8 cellular contexts compared by ENCODE assay signal in the genomic region with DNA sequence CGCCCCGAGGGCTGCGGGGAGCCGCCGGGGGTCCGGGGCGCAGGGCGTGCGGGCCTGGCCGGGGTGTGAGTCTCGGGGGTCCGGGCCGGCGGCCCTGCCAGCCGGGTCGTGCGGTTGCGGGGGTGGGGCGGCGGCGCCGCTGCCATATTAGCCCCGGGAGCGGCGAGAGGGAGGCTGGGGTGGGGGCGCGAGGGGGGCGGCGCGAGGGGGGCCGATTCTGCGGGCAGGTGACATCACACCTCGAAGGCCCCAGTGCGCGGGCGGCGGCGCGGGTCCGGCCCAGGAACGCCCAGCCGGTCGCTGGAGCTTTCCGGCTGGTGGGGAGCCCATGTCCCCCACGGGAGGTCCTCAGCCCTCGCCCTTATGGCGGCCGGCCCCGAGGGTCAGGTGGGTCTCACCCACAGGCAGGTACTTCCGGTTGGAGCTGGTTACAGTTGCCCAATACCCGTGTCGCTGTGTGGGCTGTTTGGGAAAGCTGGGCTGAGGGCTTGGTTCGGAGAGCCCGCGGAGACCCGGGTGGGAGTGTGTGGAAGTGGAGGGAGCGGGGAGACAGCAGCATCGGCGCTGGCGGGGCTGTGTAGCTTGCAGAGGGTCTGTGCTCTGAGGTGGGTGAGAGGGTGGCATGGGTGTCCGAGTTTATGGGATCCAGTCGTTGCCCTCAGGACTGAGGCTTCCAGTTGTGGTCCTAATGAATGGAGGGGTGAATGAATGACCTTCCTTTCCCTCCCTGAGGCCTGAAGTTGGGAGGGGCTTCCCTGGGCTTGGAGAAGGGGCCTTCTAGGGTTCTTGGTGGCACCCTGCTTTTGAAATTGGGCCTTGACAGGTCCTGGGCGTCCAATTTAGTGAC. TPM values are rescaled to one million over a fixed set of nuclear protein-coding genes. Genes with fewer than 3 reads are reported as not detected.
DNase-seq lines count a peak whose midpoint lies in the region; FAIRE-seq and TF ChIP-seq lines count a peak whose summit lies in the region.

No MANE protein-coding gene starts in this region.

- H4K5ac ChIP-seq in H9 (ENCODE audit: insufficient read length, low read depth, low read length) (no peak overlapping the region), H1 (ENCODE audit: insufficient read length, low read depth, low read length) (no peak overlapping the region)

- H3K4me1 ChIP-seq in H9 (ENCODE audit: insufficient read depth, low read length), result peaks cover 3% of the 10 kb centered on the region; the same call in 1 of the 2 replicates
- peaks cover 4 to 37% (median 22%) of the 10 kb centered on the region in 4 experiments for H3K4me1 ChIP-seq in H1 (replicated peaks in 1 of 4; ENCODE audit: control insufficient read depth in 3 of 4, insufficient read depth in 4 of 4, low read length in 3 of 4)

- peaks cover 5% of the 10 kb centered on the region for H3K27me3 Mint-ChIP-seq in H9 (ENCODE audit: low read depth)

- no peaks in the 10 kb centered on the region for H4K20me1 ChIP-seq in H9 (ENCODE audit: control insufficient read depth, insufficient read depth, insufficient read length)
- H4K20me1 ChIP-seq in H1 (replicated peaks in 1 of 2; ENCODE audit: control insufficient read depth in 1 of 2, insufficient read depth in 2 of 2, low read length in 2 of 2), result peaks cover 30 to 38% of the 10 kb centered on the region in 2 experiments
- H4K20me1 ChIP-seq in neural cell (ENCODE audit: insufficient read depth), result peaks cover 39% of the 10 kb centered on the region

- H3K9ac ChIP-seq in H9 (ENCODE audit: extremely low read depth, insufficient read length, low read length) (peak overlapping the region; percentile 74), H1 (replicated peaks in 1 of 4; ENCODE audit: extremely low read depth in 1 of 4, low read depth in 3 of 4, low read length in 3 of 4) (peak overlapping the region; percentile 89 to 97 (median 92)), neural cell (ENCODE audit: low read length) (peak overlapping the region; percentile 96)

- 0 out of 3 replicates have a peak, but pooled peaks of 1 of the 2 experiments have one; percentile 50 for TF ChIP-seq POLR2A in H1 (IDR thresholded peaks at IDR 0.05; ENCODE audit: control extremely low read depth in 1 of 2, low read depth in 2 of 2, low read length in 2 of 2)

- H3K79me1 ChIP-seq in H9 (ENCODE audit: insufficient read depth, low read depth, low read length, poor library complexity, severe bottlenecking) (peaks cover 7% of the 10 kb centered on the region), H1 (ENCODE audit: low read depth, low read length) (peaks cover 24% of the 10 kb centered on the region)

- peak; percentile 39 for DNase-seq in H9
- DNase-seq in T-helper 2 cell, result peak in 3 of 5 experiments; percentile 39 to 56 (median 55)
- DNase-seq in H1 (ENCODE audit: low read depth in 1 of 2, low spot score in 2 of 2), result no peak
- DNase-seq in HEK293T (ENCODE audit: extremely low spot score), result no peak
- no peak for DNase-seq in HT-29 (ENCODE audit: low spot score)
- no peak for DNase-seq in NCI-H2196 (lab: John Stamatoyannopoulos, UW; ENCODE audit: unreplicated experiment)
- no peak for DNase-seq in NCI-H2227 (lab: John Stamatoyannopoulos, UW; ENCODE audit: unreplicated experiment)

- H2BK20ac ChIP-seq in H9 (ENCODE audit: low read depth, low read length, poor library complexity, severe bottlenecking) (no peak overlapping the region), H1 (ENCODE audit: low read length) (no peak overlapping the region)

- H3F3A ChIP-seq in neural cell (ENCODE audit: insufficient read depth, low read length, poor library complexity, severe bottlenecking), result no peaks in the 10 kb centered on the region

- H3K23me2 ChIP-seq in H9 (ENCODE audit: insufficient read length, low read depth, low read length, poor library complexity, severe bottlenecking) (peaks cover 16% of the 10 kb centered on the region), H1 (ENCODE audit: low read depth, low read length) (peaks cover 8% of the 10 kb centered on the region; the same call in 1 of the 2 replicates)

- peak overlapping the region; percentile 90 to 91 for H3K4me3 Mint-ChIP-seq in H9

- H3K14ac ChIP-seq in H9 (ENCODE audit: insufficient read depth, low read length) (peak overlapping the region; percentile 49), H1 (ENCODE audit: insufficient read length) (no peak overlapping the region)

- no peak overlapping the region for H3K18ac ChIP-seq in H9 (ENCODE audit: insufficient read length, low read depth, low read length)
- no peak overlapping the region for H3K18ac ChIP-seq in H1 (ENCODE audit: extremely low read depth, low read length)

- H3K9me2 ChIP-seq in neural cell (ENCODE audit: insufficient read depth, low read length), result no peaks in the 10 kb centered on the region

- H3T11ph ChIP-seq in H9 (ENCODE audit: low read length), result no peak overlapping the region

- H3K23ac ChIP-seq in H9 (ENCODE audit: insufficient read length, low read depth, low read length) (no peak overlapping the region), H1 (ENCODE audit: insufficient read length) (no peak overlapping the region)

- no peak overlapping the region for H2AFZ ChIP-seq in H9 (ENCODE audit: low read length)
- H2AFZ ChIP-seq in H1 (ENCODE audit: low read length), result no peak overlapping the region
- H2AFZ ChIP-seq in neural cell (ENCODE audit: low read depth, low read length), result peak overlapping the region; percentile 1

- no CpG with 5 or more reads among the region's 63 CpGs for WGBS in H9 (ENCODE audit: extremely low coverage, insufficient read length, low lambda C conversion rate)
- 12% methylated on average over 13 of the region's 63 CpGs; no CpG with 5 or more reads in 1 of the 2 experiments for WGBS in H1 (ENCODE audit: extremely low coverage in 1 of 2, insufficient coverage in 1 of 2, insufficient read length in 1 of 2, insufficient replicate concordance in 2 of 2, low coverage in 1 of 2, low lambda C conversion rate in 2 of 2, missing lambda C conversion rate in 1 of 2), 2 experiments

- TF ChIP-seq RAD21 in H1 (IDR thresholded peaks at IDR 0.05 in 1 of 2, conservative IDR thresholded peaks at IDR 0.05 in 1 of 2; ENCODE audit: low read depth in 2 of 2, low read length in 2 of 2), result no peak
- no peak for TF ChIP-seq RAD21 in neural cell (conservative IDR thresholded peaks at IDR 0.05)

- H3K4ac ChIP-seq in H9 (ENCODE audit: low read depth, low read length) (no peak overlapping the region), H1 (replicated peaks; ENCODE audit: insufficient read length, low read depth, low read length) (no peak overlapping the region)

- H3K4me2 ChIP-seq in H9 (ENCODE audit: insufficient read depth, insufficient read length, low read length) (peak overlapping the region; percentile 92), H1 (ENCODE audit: insufficient read depth in 1 of 2, low read depth in 2 of 2, low read length in 2 of 2) (peak overlapping the region; percentile 85 to 90), neural cell (ENCODE audit: low read length) (peak overlapping the region; percentile 94)

- TF ChIP-seq EP300 in H1 (IDR thresholded peaks at IDR 0.05; ENCODE audit: borderline replicate concordance in 1 of 2, low read depth in 2 of 2, low read length in 2 of 2) (no peak), neural cell (conservative IDR thresholded peaks at IDR 0.05; ENCODE audit: poor library complexity, severe bottlenecking) (no peak)

- H3K9me3 ChIP-seq in H9 (ENCODE audit: control insufficient read depth, low read depth, low read length) (no peaks in the 10 kb centered on the region), H1 (ENCODE audit: insufficient read depth in 2 of 2, low read depth in 1 of 2, low read length in 1 of 2) (no peaks in the 10 kb centered on the region), neural cell (ENCODE audit: low read length) (no peaks in the 10 kb centered on the region)

- H2AK5ac ChIP-seq in H9 (ENCODE audit: insufficient read length, low read length), result no peak overlapping the region
- no peak overlapping the region for H2AK5ac ChIP-seq in H1 (ENCODE audit: low read depth, low read length)

- peak overlapping the region; percentile 77 to 99 (median 84) for H3K4me3 ChIP-seq in H1 (ENCODE audit: extremely low read depth in 1 of 4, insufficient read depth in 2 of 4, low read depth in 3 of 4, low read length in 4 of 4)
- H3K4me3 ChIP-seq in neural cell (ENCODE audit: low read length), result peak overlapping the region; percentile 92

- H2BK15ac ChIP-seq in H9 (ENCODE audit: low read depth, low read length) (no peak overlapping the region), H1 (ENCODE audit: low read length) (no peak overlapping the region)

- H3K36me3 Mint-ChIP-seq in H9 (ENCODE audit: insufficient read depth in 1 of 3, low read depth in 3 of 3), result peaks cover 2 to 14% (median 10%) of the 10 kb centered on the region in 3 experiments; a peak in 6 of 7 replicates

- peaks cover 36% of the 10 kb centered on the region; the same call in 1 of the 2 replicates for H3K79me2 ChIP-seq in H9 (ENCODE audit: insufficient read depth, low read length)
- peaks cover 26 to 53% of the 10 kb centered on the region in 2 experiments for H3K79me2 ChIP-seq in H1 (ENCODE audit: control insufficient read depth in 1 of 2, insufficient read depth in 2 of 2, low read length in 2 of 2)
- peaks cover 43% of the 10 kb centered on the region for H3K79me2 ChIP-seq in neural cell (replicated peaks; ENCODE audit: insufficient read depth, low read length)

- H4K91ac ChIP-seq in H9 (ENCODE audit: insufficient read length, low read depth, low read length) (no peak overlapping the region), H1 (replicated peaks; ENCODE audit: insufficient read length, low read length) (no peak overlapping the region)

- H2BK120ac ChIP-seq in H9 (ENCODE audit: low read depth, low read length, poor library complexity, severe bottlenecking), result no peak overlapping the region
- H2BK120ac ChIP-seq in H1 (replicated peaks; ENCODE audit: low read depth, low read length), result no peak overlapping the region

- CTCF ChIA-PET in H1 (lab: Charles Lee; ENCODE audit: partially characterized antibody), result interaction anchor here (0.6 to 1.4 kb wide), 2 partner anchors 92 to 167 kb away, joined by 3 to 4 read pairs; no protein-coding TSS in a partner anchor
- CTCF ChIA-PET in HEK293T (lab: Yijun Ruan, JAX), result no interaction called here

- H3K56ac ChIP-seq in H9 (ENCODE audit: insufficient read length, low read depth, low read length), result no peak overlapping the region
- peak overlapping the region; percentile 50 for H3K56ac ChIP-seq in H1 (replicated peaks; ENCODE audit: insufficient read length, low read depth, low read length)

- H2BK12ac ChIP-seq in H9 (ENCODE audit: insufficient read length, low read depth, low read length) (no peak overlapping the region), H1 (ENCODE audit: low read depth, low read length) (peak overlapping the region; percentile 27; the same call in 1 of the 2 replicates)

- peaks cover 42 to 55% of the 10 kb centered on the region in 2 experiments for H3K4me1 Mint-ChIP-seq in H9

- H3K27ac Mint-ChIP-seq in H9, result peak overlapping the region; percentile 44 to 96 (median 47); a peak in 4 of 7 replicates

- no peaks in the 10 kb centered on the region for H3K27me3 ChIP-seq in H9 (ENCODE audit: insufficient read depth, low read length)
- H3K27me3 ChIP-seq in H1 (replicated peaks in 1 of 4; ENCODE audit: control insufficient read depth in 3 of 4, extremely low read depth in 1 of 4, insufficient read depth in 3 of 4, low read length in 3 of 4), result peaks cover 0 to 3% (median 0%) of the 10 kb centered on the region in 4 experiments; a peak in 2 of 7 replicates
- no peaks in the 10 kb centered on the region for H3K27me3 ChIP-seq in neural cell (ENCODE audit: insufficient read depth, low read depth, low read length)

- H3K27ac ChIP-seq in H9 (ENCODE audit: insufficient read length, low read depth, low read length) (no peak overlapping the region), H1 (ENCODE audit: low read depth, low read length) (peak overlapping the region; percentile 99; the same call in 1 of the 2 replicates), neural cell (ENCODE audit: low read length) (peak overlapping the region; percentile 98)

- no peak overlapping the region for H2BK5ac ChIP-seq in H9 (ENCODE audit: insufficient read length, low read length)
- H2BK5ac ChIP-seq in H1 (ENCODE audit: low read depth, low read length), result 0 out of 2 replicates have a peak overlapping the region, but pooled peaks have one; percentile 44

- H4K8ac ChIP-seq in H9 (replicated peaks; ENCODE audit: insufficient read length, low read depth, low read length) (no peak overlapping the region), H1 (ENCODE audit: extremely low read depth, insufficient read depth, low read length) (peak overlapping the region; percentile 98; the same call in 1 of the 2 replicates)

- POLR2A ChIA-PET in H1 (lab: Charles Lee; ENCODE audit: partially characterized antibody), result interaction anchor here (0.5 to 5.6 kb wide), 15 partner anchors 9 to 363 kb away, joined by 3 to 44 read pairs (median 4); a partner anchor contains a TSS
- POLR2A ChIA-PET in HEK293T (lab: Yijun Ruan, JAX), result interaction anchor here (0.6 to 2.3 kb wide), 6 partner anchors 13 to 55 kb away, joined by 3 to 6 read pairs (median 3); a partner anchor contains a TSS

- H3K36me3 ChIP-seq in H1 (ENCODE audit: control insufficient read depth in 2 of 4, insufficient read depth in 4 of 4, low read length in 3 of 4) (no peaks in the 10 kb centered on the region; a peak in 1 of 8 replicates), neural cell (ENCODE audit: insufficient read depth, low read length) (no peaks in the 10 kb centered on the region)

- TF ChIP-seq CTCF in H9 (conservative IDR thresholded peaks at IDR 0.05) (no peak), H1 (IDR thresholded peaks at IDR 0.05; ENCODE audit: control extremely low read depth in 1 of 3, insufficient read depth in 1 of 3, low read depth in 1 of 3, low read length in 3 of 3) (no peak), neural cell (IDR thresholded peaks at IDR 0.05; ENCODE audit: poor library complexity, severe bottlenecking) (no peak)

- no peak for FAIRE-seq in H1 (lab: Jason Lieb, UNC)

- no peaks in the 10 kb centered on the region; a peak in 1 of 5 replicates for H3K9me3 Mint-ChIP-seq in H9

RNA-seq across cellular contexts. Expression of a gene that starts 0.8 kb away (rescaled TPM):
- total RNA-seq in H9 (2021), result 176 and 184 TPM in 2 replicates
- 176 and 199 TPM in 2 replicates for total RNA-seq in H1 (2021; fragmentation: NEBNext Ultra II Directional; extraction: Animal tissue kit (Norgen Biotek cat#: 25700))
- 125 and 218 TPM in 2 replicates for polyA plus RNA-seq in H1 (2011; rRNA removed)
- 35.7 TPM for polyA plus RNA-seq in H1 (2011; cell fraction: cytosol; rRNA removed)
- 80.2 TPM for polyA plus RNA-seq in H1 (2011; cell fraction: nucleus; rRNA removed)
- polyA plus RNA-seq in H1 (2012, experiment 1 of 2), result 161 to 288 TPM (median 238 TPM) in 4 replicates
- polyA plus RNA-seq in H1 (2012, experiment 2 of 2), result 371 TPM
- 359 TPM for polyA plus RNA-seq in H1 (2013, experiment 1 of 2)
- polyA plus RNA-seq in H1 (2013, experiment 2 of 2), result 478 TPM
- polyA minus RNA-seq in H1 (2011; rRNA and poly(A)+ RNA removed), result 15.2 and 20.3 TPM in 2 replicates
- polyA minus RNA-seq in H1 (2011; cell fraction: cytosol; rRNA and poly(A)+ RNA removed), result 225 TPM
- polyA minus RNA-seq in H1 (2011; cell fraction: nucleus; rRNA and poly(A)+ RNA removed), result 36.2 TPM
- polyA plus RNA-seq in neural cell, result 89.7 and 100 TPM in 2 replicates
- polyA minus RNA-seq in neural cell, result 42.8 and 46.3 TPM in 2 replicates
- 99.9 and 117 TPM in 2 replicates for total RNA-seq in HT-29 (2014; rRNA removed; shearing (Covaris generic))

RNA-seq across cellular contexts. Expression of a gene that starts 5.6 kb away (rescaled TPM):
- 56.4 and 61.5 TPM in 2 replicates for total RNA-seq in H9 (2021)
- total RNA-seq in H1 (2021; fragmentation: NEBNext Ultra II Directional; extraction: Animal tissue kit (Norgen Biotek cat#: 25700)), result 43.0 and 45.0 TPM in 2 replicates
- polyA plus RNA-seq in H1 (2011; rRNA removed) (54.6 and 77.1 TPM in 2 replicates), neural cell (50.0 and 80.3 TPM in 2 replicates)
- 63.4 TPM for polyA plus RNA-seq in H1 (2011; cell fraction: cytosol; rRNA removed)
- 345 TPM for polyA plus RNA-seq in H1 (2011; cell fraction: nucleus; rRNA removed)
- polyA plus RNA-seq in H1 (2012, experiment 1 of 2), result 36.6 to 63.3 TPM (median 57.3 TPM) in 4 replicates
- 26.8 TPM for polyA plus RNA-seq in H1 (2012, experiment 2 of 2)
- 19.9 TPM for polyA plus RNA-seq in H1 (2013, experiment 1 of 2)
- 18.3 TPM for polyA plus RNA-seq in H1 (2013, experiment 2 of 2)
- polyA minus RNA-seq in H1 (2011; rRNA and poly(A)+ RNA removed), result 15.9 and 28.8 TPM in 2 replicates
- 36.0 TPM for polyA minus RNA-seq in H1 (2011; cell fraction: cytosol; rRNA and poly(A)+ RNA removed)
- 89.1 TPM for polyA minus RNA-seq in H1 (2011; cell fraction: nucleus; rRNA and poly(A)+ RNA removed)
- 17.0 and 19.5 TPM in 2 replicates for polyA minus RNA-seq in neural cell
- total RNA-seq in HT-29 (2014; rRNA removed; shearing (Covaris generic)), result 112 and 114 TPM in 2 replicates

RNA-seq across cellular contexts. Expression of a gene that starts 16.7 kb away (rescaled TPM):
- total RNA-seq in H9 (2021), result not detected in 2 replicates
- total RNA-seq in H1 (2021; fragmentation: NEBNext Ultra II Directional; extraction: Animal tissue kit (Norgen Biotek cat#: 25700)), result not detected in 2 replicates
- 0.08 TPM in 1 of 2 replicates, not detected in the other for polyA plus RNA-seq in H1 (2011; rRNA removed)
- polyA plus RNA-seq in H1 (2011; cell fraction: cytosol; rRNA removed), result 0.05 TPM
- polyA plus RNA-seq in H1 (2011; cell fraction: nucleus; rRNA removed), result 0.11 TPM
- 6.9 to 11.1 TPM (median 8.1 TPM) in 3 of 4 replicates, not detected in the other for polyA plus RNA-seq in H1 (2012, experiment 1 of 2)
- polyA plus RNA-seq in H1 (2012, experiment 2 of 2), result 6.9 TPM
- not detected for polyA plus RNA-seq in H1 (2013, experiment 1 of 2)
- not detected for polyA plus RNA-seq in H1 (2013, experiment 2 of 2)
- polyA minus RNA-seq in H1 (2011; rRNA and poly(A)+ RNA removed), result 0.32 TPM in 1 of 2 replicates, not detected in the other
- polyA minus RNA-seq in H1 (2011; cell fraction: cytosol; rRNA and poly(A)+ RNA removed), result not detected
- polyA minus RNA-seq in H1 (2011; cell fraction: nucleus; rRNA and poly(A)+ RNA removed), result 3.1 TPM
- 0.46 TPM in 1 of 2 replicates, not detected in the other for polyA plus RNA-seq in neural cell
- 0.97 and 1.6 TPM in 2 replicates for polyA minus RNA-seq in neural cell
- total RNA-seq in HT-29 (2014; rRNA removed; shearing (Covaris generic)), result 0.84 TPM in 1 of 2 replicates, not detected in the other

RNA-seq across cellular contexts. Expression of a gene that starts 23.3 kb away (rescaled TPM):
- total RNA-seq in H9 (2021), result 32.8 and 34.0 TPM in 2 replicates
- total RNA-seq in H1 (2021; fragmentation: NEBNext Ultra II Directional; extraction: Animal tissue kit (Norgen Biotek cat#: 25700)), result 27.8 and 28.0 TPM in 2 replicates
- polyA plus RNA-seq in H1 (2011; rRNA removed) (13.8 and 17.1 TPM in 2 replicates), neural cell (18.6 and 20.1 TPM in 2 replicates)
- polyA plus RNA-seq in H1 (2011; cell fraction: cytosol; rRNA removed), result 15.6 TPM
- polyA plus RNA-seq in H1 (2011; cell fraction: nucleus; rRNA removed), result 22.5 TPM
- 12.5 to 17.7 TPM (median 16.7 TPM) in 4 replicates for polyA plus RNA-seq in H1 (2012, experiment 1 of 2)
- 5.3 TPM for polyA plus RNA-seq in H1 (2012, experiment 2 of 2)
- polyA plus RNA-seq in H1 (2013, experiment 1 of 2), result 11.7 TPM
- polyA plus RNA-seq in H1 (2013, experiment 2 of 2), result 11.2 TPM
- 28.8 and 34.6 TPM in 2 replicates for polyA minus RNA-seq in H1 (2011; rRNA and poly(A)+ RNA removed)
- polyA minus RNA-seq in H1 (2011; cell fraction: cytosol; rRNA and poly(A)+ RNA removed), result 22.6 TPM
- polyA minus RNA-seq in H1 (2011; cell fraction: nucleus; rRNA and poly(A)+ RNA removed), result 28.4 TPM
- 36.8 and 45.3 TPM in 2 replicates for polyA minus RNA-seq in neural cell
- total RNA-seq in HT-29 (2014; rRNA removed; shearing (Covaris generic)), result 21.2 and 23.7 TPM in 2 replicates

RNA-seq across cellular contexts. Expression of a gene that starts 39.6 kb away (rescaled TPM):
- 19.0 and 19.8 TPM in 2 replicates for total RNA-seq in H9 (2021)
- 18.6 and 21.5 TPM in 2 replicates for total RNA-seq in H1 (2021; fragmentation: NEBNext Ultra II Directional; extraction: Animal tissue kit (Norgen Biotek cat#: 25700))
- polyA plus RNA-seq in H1 (2011; rRNA removed) (8.7 and 13.3 TPM in 2 replicates), neural cell (27.1 and 30.1 TPM in 2 replicates)
- 9.4 TPM for polyA plus RNA-seq in H1 (2011; cell fraction: cytosol; rRNA removed)
- polyA plus RNA-seq in H1 (2011; cell fraction: nucleus; rRNA removed), result 22.2 TPM
- polyA plus RNA-seq in H1 (2012, experiment 1 of 2), result 7.7 to 10.3 TPM (median 9.2 TPM) in 4 replicates
- polyA plus RNA-seq in H1 (2012, experiment 2 of 2), result 4.2 TPM
- polyA plus RNA-seq in H1 (2013, experiment 1 of 2), result 7.5 TPM
- 7.0 TPM for polyA plus RNA-seq in H1 (2013, experiment 2 of 2)
- 13.1 and 14.6 TPM in 2 replicates for polyA minus RNA-seq in H1 (2011; rRNA and poly(A)+ RNA removed)
- 15.0 TPM for polyA minus RNA-seq in H1 (2011; cell fraction: cytosol; rRNA and poly(A)+ RNA removed)
- polyA minus RNA-seq in H1 (2011; cell fraction: nucleus; rRNA and poly(A)+ RNA removed), result 13.0 TPM
- polyA minus RNA-seq in neural cell, result 43.1 and 46.7 TPM in 2 replicates
- total RNA-seq in HT-29 (2014; rRNA removed; shearing (Covaris generic)), result 16.5 and 16.6 TPM in 2 replicates

Comparison
In these comparisons a context has a peak if more than half of its experiments do, and no peak if none do; other contexts are left out.
1. DNase-seq: peak in H9 (single experiment) and T-helper 2 cell (3 of 5); none in H1 (0 of 2), HEK293T (single experiment), HT-29 (single experiment), NCI-H2196 (single experiment) and NCI-H2227 (single experiment).
2. Peak in every context shown above with its lines, with median percentiles within 50 percentile points of each other: H3K4me2 ChIP-seq and H3K9ac ChIP-seq.